Comparison of ENCODE assay signal across 8 cellular contexts in genomic region chr15:74889882-74890768, GRCh38. TPM values are rescaled to one million over a fixed set of nuclear protein-coding genes. Genes with fewer than 3 reads are reported as not detected.
DNase-seq lines count a peak whose midpoint lies in the region; ATAC-seq and TF ChIP-seq lines count a peak whose summit lies in the region.

TSS of gene MPI (plus strand) at chr15:74890042. CDS start at chr15:74890074, 32 bp downstream.

- H3K4me3 ChIP-seq in fibroblast of pulmonary artery (replicated peaks; ENCODE audit: low read depth, low read length), result peak within 1 kb of the TSS; percentile 98

- DNase-seq in DMS79 (lab: John Stamatoyannopoulos, UW) (peak; percentile 44), LHCN-M2 (ENCODE audit: low read depth) (peak; percentile 76), SIG-M5 (lab: John Stamatoyannopoulos, UW) (peak; percentile 24), fibroblast of pulmonary artery (ENCODE audit: low read depth) (peak; percentile 73)
- peak; percentile 75 for DNase-seq in activated effector memory CD4-positive, alpha-beta T cell treated with Interleukin-2 at 50 U/mL for 16 hours
- DNase-seq in natural killer cell treated with Interleukin-12 subunit alpha and Interleukin-12 subunit beta and Interleukin-15 and Interleukin-18, amount 100 ng/mL, for 72 hours (ENCODE audit: low spot score), result peak; percentile 89
- DNase-seq in stimulated activated naive CD4-positive, alpha-beta T cell treated with Interleukin-2 at 50 U/mL for 16 hours (lab: John Stamatoyannopoulos, UW), result peak; percentile 81

- no peak for TF ChIP-seq CTCF in fibroblast of pulmonary artery (IDR thresholded peaks at IDR 0.05; ENCODE audit: low read length, missing control alignments)

- H3K9me3 Mint-ChIP-seq in natural killer cell treated with Interleukin-12 subunit alpha and Interleukin-12 subunit beta and Interleukin-15 and Interleukin-18, amount 100 ng/mL, for 72 hours, result no peaks in the 10 kb centered on the region

- H3K27ac Mint-ChIP-seq in natural killer cell treated with Interleukin-12 subunit alpha and Interleukin-12 subunit beta and Interleukin-15 and Interleukin-18, amount 100 ng/mL, for 72 hours, result peak within 1 kb of the TSS; percentile 85 to 90

- H3K27me3 Mint-ChIP-seq in natural killer cell treated with Interleukin-12 subunit alpha and Interleukin-12 subunit beta and Interleukin-15 and Interleukin-18, amount 100 ng/mL, for 72 hours, result no peaks in the 10 kb centered on the region

- peaks cover 24 to 32% of the 10 kb centered on the region in 2 donors for H3K4me1 Mint-ChIP-seq in natural killer cell treated with Interleukin-12 subunit alpha and Interleukin-12 subunit beta and Interleukin-15 and Interleukin-18, amount 100 ng/mL, for 72 hours (ENCODE audit: low read depth in 2 of 2)

- peak; percentile 96 for ATAC-seq in GM21723 (IDR thresholded peaks at IDR 0.05; ENCODE audit: unreplicated experiment)
- peak; percentile 99 for ATAC-seq in natural killer cell treated with Interleukin-12 subunit alpha and Interleukin-12 subunit beta and Interleukin-15 and Interleukin-18, amount 100 ng/mL, for 72 hours

- peak within 1 kb of the TSS; percentile 97 for H3K4me3 Mint-ChIP-seq in natural killer cell treated with Interleukin-12 subunit alpha and Interleukin-12 subunit beta and Interleukin-15 and Interleukin-18, amount 100 ng/mL, for 72 hours

- peaks cover 4% of the 10 kb centered on the region for H3K36me3 Mint-ChIP-seq in natural killer cell treated with Interleukin-12 subunit alpha and Interleukin-12 subunit beta and Interleukin-15 and Interleukin-18, amount 100 ng/mL, for 72 hours

RNA-seq across cellular contexts. Expression of gene MPI, which starts in this region (rescaled TPM):
- 110 and 122 TPM in 2 replicates for total RNA-seq in LHCN-M2 (2014; rRNA removed)
- 66.7 TPM for polyA plus RNA-seq in LHCN-M2 (2012)
- 10 to 100 TPM; 43.6 to 46.8 TPM for total RNA-seq in natural killer cell treated with Interleukin-12 subunit alpha and Interleukin-12 subunit beta and Interleukin-15 and Interleukin-18, amount 100 ng/mL, for 72 hours

Comparison
In these comparisons a context has a peak if more than half of its experiments do, and no peak if none do; other contexts are left out.
1. Peak in every context shown above with its lines: DNase-seq, ATAC-seq and H3K4me3 ChIP-seq.
2. DNase-seq: peak in every context shown above with its lines; median percentile 89 in natural killer cell treated with Interleukin-12 subunit alpha and Interleukin-12 subunit beta and Interleukin-15 and Interleukin-18, amount 100 ng/mL, for 72 hours; 81 in stimulated activated naive CD4-positive, alpha-beta T cell treated with Interleukin-2 at 50 U/mL for 16 hours; 76 in LHCN-M2; 75 in activated effector memory CD4-positive, alpha-beta T cell treated with Interleukin-2 at 50 U/mL for 16 hours; 73 in fibroblast of pulmonary artery; 44 in DMS79; 24 in SIG-M5.